In genomic region chr1:61083799-61084385, GRCh38 we compare ENCODE assay signal across 8 cellular contexts. TPM values are rescaled to one million over a fixed set of nuclear protein-coding genes. Genes with fewer than 3 reads are reported as not detected.
DNase-seq lines count a peak whose midpoint lies in the region; ATAC-seq and TF ChIP-seq lines count a peak whose summit lies in the region.

No MANE protein-coding gene starts in this region.

- H3K27me3 ChIP-seq in left ventricle myocardium inferior (ENCODE audit: low read depth) = no peaks in the 10 kb centered on the region
- no peaks in the 10 kb centered on the region for H3K27me3 ChIP-seq in aorta (ENCODE audit: control insufficient read depth in 1 of 2, insufficient read depth in 2 of 2, low read length in 1 of 2)

- no peaks in the 10 kb centered on the region for H3K9me3 Mint-ChIP-seq in central memory CD8-positive, alpha-beta T cell

- peak overlapping the region; percentile 67 for H3K27ac Mint-ChIP-seq in central memory CD8-positive, alpha-beta T cell (ENCODE audit: low read depth)

- TF ChIP-seq CTCF in left ventricle myocardium inferior (IDR thresholded peaks at IDR 0.05; ENCODE audit: borderline replicate concordance) = no peak

- H3K27ac ChIP-seq in left ventricle myocardium inferior (replicated peaks) (peak overlapping the region; percentile 98), mesodermal cell (ENCODE audit: low read depth, low read length, severe bottlenecking) (no peak overlapping the region), aorta (ENCODE audit: low read depth in 1 of 2, low read length in 2 of 2) (peak overlapping the region; percentile 85 to 99)

- ATAC-seq in Right ventricle myocardium superior (ENCODE audit: poor library complexity) = no peak
- no peak for ATAC-seq in central memory CD8-positive, alpha-beta T cell (replicated peaks; ENCODE audit: extremely low read depth, poor library complexity, severe bottlenecking)
- no peak for ATAC-seq in aorta (ENCODE audit: low FRiP score)
- no peak for ATAC-seq in HG03565 (IDR thresholded peaks at IDR 0.05; ENCODE audit: unreplicated experiment)

- H3K36me3 Mint-ChIP-seq in central memory CD8-positive, alpha-beta T cell (ENCODE audit: insufficient read depth) = peaks cover 4% of the 10 kb centered on the region

- H3K9me3 ChIP-seq in left ventricle myocardium inferior (replicated peaks) (no peaks in the 10 kb centered on the region), mesodermal cell (ENCODE audit: control insufficient read depth, low read length) (no peaks in the 10 kb centered on the region), aorta (ENCODE audit: control insufficient read depth, low read length) (no peaks in the 10 kb centered on the region)

- peaks cover 30% of the 10 kb centered on the region for H3K4me1 Mint-ChIP-seq in central memory CD8-positive, alpha-beta T cell

- peak overlapping the region; percentile 91 for H3K4me3 Mint-ChIP-seq in central memory CD8-positive, alpha-beta T cell

- H3K4me1 ChIP-seq in left ventricle myocardium inferior (peaks cover 88% of the 10 kb centered on the region), mesodermal cell (ENCODE audit: control insufficient read depth, insufficient read depth, low read length, poor library complexity, severe bottlenecking) (peaks cover 17% of the 10 kb centered on the region), aorta (ENCODE audit: control insufficient read depth in 1 of 2, insufficient read depth in 2 of 2, low read length in 2 of 2) (no peaks in the 10 kb centered on the region)

- DNase-seq in left ventricle myocardium inferior (no peak), Right ventricle myocardium superior (no peak), aorta (no peak), mesenteric fat pad (ENCODE audit: low spot score) (no peak), NCI-H1105 treated with DMSO at 0.1 percent for 48 hours (lab: John Stamatoyannopoulos, UW) (no peak)
- DNase-seq in central memory CD8-positive, alpha-beta T cell (ENCODE audit: low spot score in 2 of 2) = no peak

- H3K4me3 ChIP-seq in left ventricle myocardium inferior (peak overlapping the region; percentile 88), mesodermal cell (ENCODE audit: extremely low read depth, insufficient read depth, low read length, poor library complexity, severe bottlenecking) (peak overlapping the region; percentile 46), aorta (ENCODE audit: low read length in 2 of 2) (peak overlapping the region; percentile 97)

- no peaks in the 10 kb centered on the region for H3K27me3 Mint-ChIP-seq in central memory CD8-positive, alpha-beta T cell

- intact Hi-C loops in left ventricle myocardium inferior (cut with micrococcal nuclease) (loop anchor here (10.0 kb wide), 1 partner anchor 251 kb away; no protein-coding TSS in a partner anchor), Right ventricle myocardium superior (cut with DNase I) (loop anchor here (5.0 kb wide), 3 partner anchors 38 to 253 kb away; no protein-coding TSS in a partner anchor), aorta (cut with DNase I) (loop anchor here (5.0 kb wide), 4 partner anchors 98 to 368 kb away; no protein-coding TSS in a partner anchor)

- WGBS in mesodermal cell (ENCODE audit: insufficient coverage in 2 of 2), 2 experiments = 8% methylated on average over 2 of the region's 19 CpGs; no CpG with 5 or more reads in 1 of the 2 experiments
- WGBS in aorta, 2 donors = 2 to 3% methylated on average over 12 to 19 of the region's 19 CpGs

- H3K36me3 ChIP-seq in left ventricle myocardium inferior (peaks cover 10% of the 10 kb centered on the region), mesodermal cell (ENCODE audit: control insufficient read depth, insufficient read depth, low read length) (no peaks in the 10 kb centered on the region), aorta (ENCODE audit: control insufficient read depth in 1 of 2, insufficient read depth in 2 of 2, low read length in 1 of 2) (peaks cover 0 to 2% of the 10 kb centered on the region in 2 donors)

RNA-seq across cellular contexts. Expression of gene NFIA, which starts 1.5 kb away (rescaled TPM):
- total RNA-seq in left ventricle myocardium inferior (90.2 TPM), Right ventricle myocardium superior (89.5 TPM), aorta (100 to 1,000 TPM; 139 to 221 TPM), mesenteric fat pad (111 TPM)
- 1.2 TPM for polyA plus RNA-seq in mesodermal cell (2013, experiment 1 of 2)
- 0.86 TPM for polyA plus RNA-seq in mesodermal cell (2013, experiment 2 of 2)
- 10 to 100 TPM; 15.3 to 25.7 TPM for polyA plus RNA-seq in aorta

Comparison
In these comparisons a context has a peak if more than half of its experiments do, and no peak if none do; other contexts are left out.
1. H3K4me3 ChIP-seq: peak in every context shown above with its lines; median percentile 97 in aorta; 88 in left ventricle myocardium inferior; 46 in mesodermal cell.